ENCODE assay signal across 8 cellular contexts in the genomic region with DNA sequence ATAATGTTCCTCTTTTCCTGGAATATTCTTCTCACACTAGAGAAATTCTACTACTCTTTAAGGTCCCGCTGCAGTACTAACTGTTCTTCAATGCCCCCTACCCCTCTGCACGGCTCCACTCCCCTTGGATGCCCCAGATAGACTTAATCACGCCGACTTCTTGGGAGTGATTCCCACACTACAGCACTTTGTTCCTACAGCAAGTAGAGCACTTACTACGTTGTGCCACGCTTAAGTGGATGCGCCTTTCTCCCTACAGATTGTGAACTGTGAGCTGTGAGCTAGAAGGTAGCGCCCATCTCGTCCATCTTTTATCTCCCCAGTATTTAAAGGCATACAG. TPM values are rescaled to one million over a fixed set of nuclear protein-coding genes. Genes with fewer than 3 reads are reported as not detected.
DNase-seq lines count a peak whose midpoint lies in the region; TF ChIP-seq lines count a peak whose summit lies in the region.

No MANE protein-coding gene starts in this region.

- peaks cover 32 to 36% (median 36%) of the 10 kb centered on the region in 3 donors for H3K4me1 Mint-ChIP-seq in CD8-positive, alpha-beta memory T cell

- peak overlapping the region; percentile 83 for H3K9ac ChIP-seq in NT2/D1 (ENCODE audit: insufficient read length, low read depth)

- POLR2A ChIA-PET in CD8-positive, alpha-beta memory T cell (lab: Charles Lee): interaction anchor here (0.6 to 3.0 kb wide), 3 partner anchors 23 to 1024 kb away, joined by 3 to 53 read pairs (median 6); a partner anchor contains a TSS

- DNase-seq in CD8-positive, alpha-beta memory T cell: no peak
- DNase-seq in NT2/D1 (ENCODE audit: low read depth, low spot score) (no peak), NCI-H1930 (lab: John Stamatoyannopoulos, UW) (no peak), GM10266 (ENCODE audit: extremely low spot score) (no peak), retina (no peak), NCI-H128 (lab: John Stamatoyannopoulos, UW; ENCODE audit: unreplicated experiment) (no peak)
- DNase-seq in effector memory CD4-positive, alpha-beta T cell: no peak

- H3K9me3 Mint-ChIP-seq in CD8-positive, alpha-beta memory T cell: peaks cover 6 to 18% (median 13%) of the 10 kb centered on the region in 5 donors

- peaks cover 9% of the 10 kb centered on the region for H3K9me3 ChIP-seq in CD8-positive, alpha-beta memory T cell (ENCODE audit: low read length)
- H3K9me3 ChIP-seq in NT2/D1 (ENCODE audit: insufficient read depth, low read length) (peaks cover 38% of the 10 kb centered on the region), neutrophil (peaks cover 7% of the 10 kb centered on the region)
- H3K9me3 ChIP-seq in effector memory CD4-positive, alpha-beta T cell (ENCODE audit: control insufficient read depth, low read length): peaks cover 11% of the 10 kb centered on the region

- no peaks in the 10 kb centered on the region for H3K27me3 ChIP-seq in CD8-positive, alpha-beta memory T cell (ENCODE audit: insufficient read depth, low read length, poor library complexity, severe bottlenecking)
- H3K27me3 ChIP-seq in NT2/D1 (ENCODE audit: insufficient read depth, insufficient read length): peaks cover 64% of the 10 kb centered on the region
- no peaks in the 10 kb centered on the region for H3K27me3 ChIP-seq in effector memory CD4-positive, alpha-beta T cell (replicated peaks; ENCODE audit: control insufficient read depth, insufficient read depth, low read length, poor library complexity, severe bottlenecking)
- H3K27me3 ChIP-seq in neutrophil: no peaks in the 10 kb centered on the region

- H3K4me3 ChIP-seq in CD8-positive, alpha-beta memory T cell (ENCODE audit: low read length): peak overlapping the region; percentile 100
- peak overlapping the region; percentile 55 for H3K4me3 ChIP-seq in NT2/D1 (ENCODE audit: insufficient read length, low read depth)
- H3K4me3 ChIP-seq in effector memory CD4-positive, alpha-beta T cell (ENCODE audit: insufficient read depth, low read depth, low read length, poor library complexity, severe bottlenecking): peak overlapping the region; percentile 99
- H3K4me3 ChIP-seq in neutrophil (ENCODE audit: low read depth in 1 of 2, low read length in 1 of 2): peak overlapping the region; percentile 99 to 100

- H3K27me3 Mint-ChIP-seq in CD8-positive, alpha-beta memory T cell: peaks cover 0 to 1% of the 10 kb centered on the region in 2 donors

- H3K4me3 Mint-ChIP-seq in CD8-positive, alpha-beta memory T cell: peak overlapping the region; percentile 94 to 99 (median 99)

- peak overlapping the region; percentile 96 for H3K27ac ChIP-seq in CD8-positive, alpha-beta memory T cell (ENCODE audit: low read depth, low read length)
- peak overlapping the region; percentile 89 for H3K27ac ChIP-seq in effector memory CD4-positive, alpha-beta T cell (ENCODE audit: insufficient read depth, low read length, poor library complexity, severe bottlenecking)
- peak overlapping the region; percentile 85 for H3K27ac ChIP-seq in neutrophil

- H3K27ac Mint-ChIP-seq in CD8-positive, alpha-beta memory T cell: peak overlapping the region; percentile 85 to 99 (median 97)

- CTCF ChIA-PET in CD8-positive, alpha-beta memory T cell (lab: Charles Lee): no interaction called here

- H3K36me3 ChIP-seq in CD8-positive, alpha-beta memory T cell (ENCODE audit: insufficient read depth, low read length): peaks cover 6% of the 10 kb centered on the region
- H3K36me3 ChIP-seq in NT2/D1 (ENCODE audit: insufficient read depth, insufficient read length, low read length) (peaks cover 17% of the 10 kb centered on the region), neutrophil (peaks cover 5% of the 10 kb centered on the region)
- H3K36me3 ChIP-seq in effector memory CD4-positive, alpha-beta T cell (ENCODE audit: control insufficient read depth, insufficient read depth, low read length): peaks cover 13% of the 10 kb centered on the region

- TF ChIP-seq CTCF in neutrophil (IDR thresholded peaks at IDR 0.05): no peak
- no peak for TF ChIP-seq CTCF in GM10266 (IDR thresholded peaks at IDR 0.05; ENCODE audit: control insufficient read depth, insufficient read depth, low read depth, missing control alignments)

- peaks cover 25% of the 10 kb centered on the region for H3K4me1 ChIP-seq in CD8-positive, alpha-beta memory T cell (ENCODE audit: insufficient read depth, low read length)
- peaks cover 13% of the 10 kb centered on the region for H3K4me1 ChIP-seq in NT2/D1 (ENCODE audit: insufficient read depth, insufficient read length)
- H3K4me1 ChIP-seq in effector memory CD4-positive, alpha-beta T cell (ENCODE audit: control insufficient read depth, insufficient read depth, low read length, poor library complexity, severe bottlenecking): peaks cover 10% of the 10 kb centered on the region
- H3K4me1 ChIP-seq in neutrophil (ENCODE audit: control insufficient read depth in 1 of 2, insufficient read depth in 1 of 2, low read depth in 1 of 2, low read length in 1 of 2): peaks cover 19 to 21% of the 10 kb centered on the region in 2 experiments

- peaks cover 12 to 39% (median 31%) of the 10 kb centered on the region in 3 donors for H3K36me3 Mint-ChIP-seq in CD8-positive, alpha-beta memory T cell

RNA-seq across cellular contexts. Expression of a gene that starts 2.2 kb away (rescaled TPM):
- total RNA-seq in CD8-positive, alpha-beta memory T cell: 1 to 10 TPM; 5.9 to 6.4 TPM
- polyA plus RNA-seq in CD8-positive, alpha-beta memory T cell: 4.9 TPM

RNA-seq across cellular contexts. Expression of a gene that starts 23.3 kb away (rescaled TPM):
- total RNA-seq in CD8-positive, alpha-beta memory T cell: 100 to 1,000 TPM; 199 to 201 TPM
- polyA plus RNA-seq in CD8-positive, alpha-beta memory T cell: 184 TPM

RNA-seq across cellular contexts. Expression of a gene that starts 57.1 kb away (rescaled TPM):
- 1 to 10 TPM; 1.4 to 1.7 TPM for total RNA-seq in CD8-positive, alpha-beta memory T cell
- polyA plus RNA-seq in CD8-positive, alpha-beta memory T cell: 11.1 TPM
